Comparison of ENCODE assay signal across 19 cellular contexts in the genomic region with DNA sequence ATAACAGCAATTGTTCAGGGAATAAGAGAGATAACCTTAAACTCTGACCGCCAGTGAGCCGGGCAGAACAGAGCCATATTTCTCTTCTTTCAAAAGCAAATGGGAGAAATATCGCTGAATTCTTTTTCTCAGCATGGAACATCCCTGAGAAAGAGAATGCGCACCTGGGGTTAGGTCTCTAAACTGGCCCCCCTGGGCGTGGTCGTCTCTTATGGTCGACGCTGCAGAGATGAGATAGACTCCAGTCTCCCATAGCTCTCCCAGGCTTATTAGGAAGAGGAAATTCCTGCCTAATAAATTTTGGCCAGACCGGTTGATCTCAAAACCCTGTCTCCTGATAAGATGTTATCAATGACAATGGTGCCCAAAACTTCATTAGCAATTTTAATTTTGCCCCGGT. TPM values are rescaled to one million over a fixed set of nuclear protein-coding genes. Genes with fewer than 3 reads are reported as not detected.
"Had no signal": no experiment of that assay in that cellular context is flagged by ENCODE, and none has a peak within 500 bp of the region (broad histone marks: within the 10 kb centered on the region; RNA-seq: fewer than 3 reads in every experiment).

No MANE protein-coding gene starts in this region.

RNA-seq across cellular contexts. Expression of a gene that starts 4.1 kb away (rescaled TPM):
- total RNA-seq: esophagus mucosa, glomerular endothelial cell, hepatocyte, mononuclear cell, natural killer cell, pulmonary artery endothelial cell, suprapubic skin had no signal
- polyA plus RNA-seq: hepatocyte, keratinocyte, neural cell had no signal

RNA-seq across cellular contexts. Expression of a gene that starts 8.0 kb away (rescaled TPM):
- total RNA-seq: esophagus mucosa, gastrocnemius medialis, glomerular endothelial cell, heart left ventricle, hepatocyte, left ventricle myocardium superior, lower lobe of right lung, mononuclear cell, omental fat pad, posterior vena cava, pulmonary artery endothelial cell, suprapubic skin, transverse colon, upper lobe of right lung, uterus had no signal
- polyA plus RNA-seq: heart left ventricle, hepatocyte, keratinocyte, neural cell, pancreas had no signal
